8 cellular contexts compared by ENCODE assay signal in the genomic region with DNA sequence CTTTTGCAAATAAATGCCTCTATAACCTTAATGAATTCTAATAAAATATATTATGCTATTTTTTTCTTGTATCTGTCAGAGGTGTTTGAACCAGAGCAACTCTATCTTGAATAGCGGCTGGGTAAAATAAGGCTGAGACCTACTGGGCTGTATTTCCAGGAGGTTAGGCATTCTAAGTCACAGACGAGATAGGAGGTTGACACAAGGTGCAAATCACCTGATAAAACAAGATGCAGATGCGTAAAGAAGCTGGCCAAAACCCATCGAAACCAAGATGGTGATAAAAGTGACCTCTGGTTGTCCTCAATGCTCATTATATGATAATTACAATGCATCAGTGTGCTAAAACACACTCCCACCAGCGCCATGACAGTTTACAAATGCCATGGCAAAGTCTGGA.
"Had no signal": no experiment of that assay in that cellular context is flagged by ENCODE, and none has a peak within 500 bp of the region (broad histone marks: within the 10 kb centered on the region; RNA-seq: fewer than 3 reads in every experiment).

No MANE protein-coding gene starts in this region.

- H3K4me3 ChIP-seq: GM12878 had no signal

- DNase-seq: GDM1, GF-D8 had no signal

- ATAC-seq: GM12878 had no signal

- FAIRE-seq: G401.6, GM12878, GM12891, GM12892, GM18507, GM19239 had no signal
